In genomic region chr17:45703348-45703747, GRCh38 we compare ENCODE assay signal across 1 cellular context.
TF ChIP-seq lines count a peak whose summit lies in the region.

No MANE protein-coding gene starts in this region.

TF ChIP-seq in GM23338, 12 proteins besides CTCF, POLR2A, EP300 and RAD21 (continued from another document):
- TF ChIP-seq ZNF462 (CRISPR knock-in tag; IDR thresholded peaks at IDR 0.05): no peak
- TF ChIP-seq ZNF331 (CRISPR knock-in tag; IDR thresholded peaks at IDR 0.05; ENCODE audit: low read depth): no peak
- no peak for TF ChIP-seq NANOG (IDR thresholded peaks at IDR 0.05; ENCODE audit: borderline replicate concordance)
- no peak for TF ChIP-seq POLR2AphosphoS5 (IDR thresholded peaks at IDR 0.05; ENCODE audit: low read depth)
